ENCODE assay signal across 32 cellular contexts in the genomic region with DNA sequence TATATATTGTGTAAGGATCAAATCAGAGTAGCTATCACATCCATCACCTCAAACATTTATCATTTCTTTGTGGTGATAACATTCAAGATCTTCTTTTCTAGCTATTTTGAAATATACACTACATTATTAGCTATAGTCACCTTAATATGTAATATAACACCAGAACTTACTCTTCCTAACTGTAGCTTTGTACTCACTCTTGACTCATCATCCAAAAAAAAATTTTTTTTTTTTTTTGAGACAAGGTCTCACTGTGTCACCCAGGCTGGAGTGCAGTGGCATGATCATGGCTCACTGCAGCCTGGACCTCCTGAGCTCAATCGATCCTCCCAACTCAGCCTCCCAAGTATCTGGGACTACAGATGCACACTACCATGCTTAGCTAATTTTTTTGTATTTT.
"Had no signal": no experiment of that assay in that cellular context is flagged by ENCODE, and none has a peak within 500 bp of the region (broad histone marks: within the 10 kb centered on the region; RNA-seq: fewer than 3 reads in every experiment).

No MANE protein-coding gene starts in this region.

- H3K36me3 ChIP-seq: ascending aorta, SJSA1, WERI-Rb-1 had no signal

- H3K4me1 ChIP-seq: ascending aorta, SJSA1 had no signal

- H3K27me3 ChIP-seq: ascending aorta had no signal

- ATAC-seq: activated CD8-positive, alpha-beta memory T cell treated with anti-CD3 and anti-CD28 coated beads, Interleukin-2, amount 10 ng/mL, durations not matched to agents 7 days and 5 days; activated naive CD8-positive, alpha-beta T cell treated with anti-CD3 and anti-CD28 coated beads, Interleukin-2, amount 50 U/mL, for 24 hours had no signal

- DNase-seq: activated CD4-positive, alpha-beta memory T cell treated with anti-CD3 and anti-CD28 coated beads, Interleukin-2, amount 10 ng/mL, durations not matched to agents 7 days and 5 days; activated CD4-positive, alpha-beta T cell treated with anti-CD3 and anti-CD28 coated beads for 1 hour; activated CD4-positive, alpha-beta T cell treated with anti-CD3 and anti-CD28 coated beads for 48 hours; activated CD4-positive, CD25-positive, alpha-beta regulatory T cell; activated CD8-positive, alpha-beta memory T cell treated with anti-CD3 and anti-CD28 coated beads for 24 hours; activated CD8-positive, alpha-beta memory T cell treated with anti-CD3 and anti-CD28 coated beads, Interleukin-2, amount 10 ng/mL, durations not matched to agents 7 days and 5 days; activated CD8-positive, alpha-beta memory T cell treated with anti-CD3 and anti-CD28 coated beads, Interleukin-2, amount 50 U/mL, for 48 hours; activated effector memory CD4-positive, alpha-beta T cell treated with Interleukin-2 at 50 U/mL for 16 hours; activated naive CD4-positive, alpha-beta T cell treated with anti-CD3 and anti-CD28 coated beads, Interleukin-2, amount 10 ng/mL, durations not matched to agents 7 days and 5 days; activated naive CD8-positive, alpha-beta T cell treated with anti-CD3 and anti-CD28 coated beads, Interleukin-2, amount 50 U/mL, for 24 hours; activated T-cell treated with anti-CD3 and anti-CD28 coated beads, Interleukin-2, amount 50 U/mL, for 48 hours; amniotic stem cell; MM.1S; MV-4-11; NCI-H1092; NCI-H1436 treated with DMSO at 0.1 percent for 48 hours; NCI-H1694 treated with DMSO at 0.1 percent for 48 hours; NCI-H2029; NCI-H345; NCI-H510A; NCI-H526; NCI-H748 treated with DMSO at 0.1 percent for 48 hours; NK-92 treated with Interleukin-12 subunit alpha and Interleukin-12 subunit beta, amount 100 ng/mL, for 24 hours; SHP77 treated with DMSO at 0.1 percent for 48 hours; SW 1271; T-helper 1 cell; T-helper 2 cell; T-helper 9 cell; WERI-Rb-1 had no signal

- H3K9ac ChIP-seq: KMS-11 had no signal

- H3K9me3 ChIP-seq: ascending aorta, SJSA1 had no signal

- H3K27ac ChIP-seq: ascending aorta, KMS-11, SJSA1, WERI-Rb-1 had no signal

- H3K4me3 ChIP-seq: ascending aorta, SJSA1 had no signal

- H3K4me2 ChIP-seq: KMS-11 had no signal
